In the genomic region with DNA sequence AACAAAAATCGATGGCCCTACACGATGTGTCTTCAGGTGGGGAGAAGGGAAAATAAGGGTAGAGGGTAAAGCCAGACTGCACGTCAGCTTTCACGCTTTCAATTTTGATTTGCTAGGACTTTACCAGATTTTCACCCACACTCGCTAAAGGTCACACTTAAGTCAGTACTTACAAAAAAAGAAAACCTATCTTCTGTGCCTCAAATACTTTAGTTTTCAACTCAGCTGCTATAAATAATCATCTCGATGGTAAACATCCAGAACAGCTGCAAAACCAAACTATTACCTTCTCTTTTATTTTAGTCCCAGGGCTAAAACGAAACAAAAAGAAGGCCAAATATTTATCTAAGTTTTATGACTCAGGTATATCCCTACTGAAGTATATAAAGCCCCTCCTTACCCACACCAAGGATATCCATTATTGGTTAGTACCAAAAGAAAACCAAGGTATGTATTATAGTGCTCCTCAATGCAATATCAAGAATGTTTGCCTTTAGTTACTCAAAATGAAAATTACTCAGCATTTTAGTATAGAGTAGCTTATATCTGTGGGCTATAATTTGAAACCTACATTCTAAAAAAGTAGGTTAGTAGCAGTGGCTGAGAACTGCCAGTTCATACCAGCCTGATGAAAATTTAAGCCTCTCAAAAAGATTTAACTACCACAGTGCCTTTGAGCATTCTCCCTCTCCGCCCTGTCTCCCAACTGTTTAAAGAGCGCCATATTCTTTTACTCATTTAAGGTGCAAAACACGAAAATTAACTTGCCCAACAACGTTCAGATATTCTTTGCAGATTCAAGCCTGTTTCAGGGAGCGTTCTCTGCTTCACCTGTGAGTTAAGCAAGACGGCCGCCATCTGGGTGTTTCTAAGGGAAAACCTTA, we compare ENCODE assay signal across 8 cellular contexts. TPM values are rescaled to one million over a fixed set of nuclear protein-coding genes. Genes with fewer than 3 reads are reported as not detected.
DNase-seq lines count a peak whose midpoint lies in the region; ATAC-seq and TF ChIP-seq lines count a peak whose summit lies in the region.

No MANE protein-coding gene starts in this region.

- H3K9me3 ChIP-seq in Peyer's patch, result no peaks in the 10 kb centered on the region
- no peaks in the 10 kb centered on the region for H3K9me3 ChIP-seq in sigmoid colon

- TF ChIP-seq EP300 in sigmoid colon (IDR thresholded peaks at IDR 0.05), result no peak

- H3K4me1 ChIP-seq in Peyer's patch, result peaks cover 0 to 61% (median 25%) of the 10 kb centered on the region in 4 donors
- peaks cover 0 to 64% (median 62%) of the 10 kb centered on the region in 4 donors for H3K4me1 ChIP-seq in sigmoid colon

- WGBS in sigmoid colon, 2 donors, result 7 to 23% methylated on average over 14 of the region's 14 CpGs

- no peaks in the 10 kb centered on the region for H3K27me3 ChIP-seq in Peyer's patch
- H3K27me3 ChIP-seq in sigmoid colon, result no peaks in the 10 kb centered on the region

- no peaks in the 10 kb centered on the region for H3K36me3 ChIP-seq in Peyer's patch
- no peaks in the 10 kb centered on the region for H3K36me3 ChIP-seq in sigmoid colon

- ATAC-seq in GM18511 (IDR thresholded peaks at IDR 0.05; ENCODE audit: unreplicated experiment) (peak; percentile 36), omental fat pad (ENCODE audit: low FRiP score) (no peak)

- TF ChIP-seq POLR2A in Peyer's patch (IDR thresholded peaks at IDR 0.05), result no peak
- no peak for TF ChIP-seq POLR2A in sigmoid colon (IDR thresholded peaks at IDR 0.05)

- DNase-seq in HFF-Myc (ENCODE audit: extremely low read depth, low read depth) (no peak), Peyer's patch (no peak), fibroblast of peridontal ligament (ENCODE audit: extremely low read depth) (peak; percentile 27), sigmoid colon (no peak), amygdala (lab: John Stamatoyannopoulos, UW) (no peak), omental fat pad (ENCODE audit: low spot score) (no peak)
- no peak for DNase-seq in stimulated activated naive CD4-positive, alpha-beta T cell treated with Interleukin-2 at 50 U/mL for 16 hours (lab: John Stamatoyannopoulos, UW)

- intact Hi-C loops in sigmoid colon (cut with DNase I), result loop anchor here (10.0 kb wide), 1 partner anchor 299 kb away; no protein-coding TSS in a partner anchor

- TF ChIP-seq CTCF in HFF-Myc (IDR thresholded peaks at IDR 0.05; ENCODE audit: low read depth, low read length, missing control alignments), result no peak
- no peak for TF ChIP-seq CTCF in Peyer's patch (IDR thresholded peaks at IDR 0.05)
- no peak for TF ChIP-seq CTCF in sigmoid colon (IDR thresholded peaks at IDR 0.05)
- TF ChIP-seq CTCF in omental fat pad (IDR thresholded peaks at IDR 0.05), result no peak

- H3K4me3 ChIP-seq in HFF-Myc (replicated peaks; ENCODE audit: low read depth, low read length) (peak overlapping the region; percentile 98), Peyer's patch (peak overlapping the region; percentile 85 to 94 (median 88)), sigmoid colon (peak overlapping the region; percentile 79 to 99 (median 88))

- peak overlapping the region; percentile 96 to 99 (median 98) for H3K27ac ChIP-seq in Peyer's patch
- peak overlapping the region; percentile 97 to 100 (median 98) for H3K27ac ChIP-seq in sigmoid colon

RNA-seq across cellular contexts. Expression of a gene that starts 1.5 kb away (rescaled TPM):
- 100 to 1,000 TPM; 292 to 374 (median 333) TPM for total RNA-seq in Peyer's patch
- total RNA-seq in sigmoid colon, result 1,000 to 10,000 TPM; 1,738 to 2,762 (median 1,986) TPM
- polyA plus RNA-seq in sigmoid colon, result 100 to 1,000 TPM; 167 to 228 (median 186) TPM
- total RNA-seq in omental fat pad, result 1,000 to 10,000 TPM in 3 of 4 donors, 100 to 1,000 TPM in 1; 879 to 1,224 (median 1,011) TPM

RNA-seq across cellular contexts. Expression of a gene that starts 24.2 kb away (rescaled TPM):
- total RNA-seq in Peyer's patch (10 to 100 TPM; 23.1 to 29.2 (median 25.9) TPM), sigmoid colon (10 to 100 TPM; 20.0 to 36.0 (median 26.4) TPM), omental fat pad (10 to 100 TPM; 27.0 to 58.0 (median 38.7) TPM)
- polyA plus RNA-seq in sigmoid colon, result 10 to 100 TPM; 10.2 to 22.2 (median 19.3) TPM

RNA-seq across cellular contexts. Expression of a gene that starts 39.7 kb away (rescaled TPM):
- total RNA-seq in Peyer's patch (10 to 100 TPM; 26.4 to 44.0 (median 29.7) TPM), sigmoid colon (10 to 100 TPM; 13.0 to 16.1 (median 15.7) TPM), omental fat pad (10 to 100 TPM; 24.1 to 46.2 (median 31.9) TPM)
- 10 to 100 TPM; 25.5 to 55.5 (median 44.4) TPM for polyA plus RNA-seq in sigmoid colon
